13 cellular contexts compared by ENCODE assay signal in the genomic region with DNA sequence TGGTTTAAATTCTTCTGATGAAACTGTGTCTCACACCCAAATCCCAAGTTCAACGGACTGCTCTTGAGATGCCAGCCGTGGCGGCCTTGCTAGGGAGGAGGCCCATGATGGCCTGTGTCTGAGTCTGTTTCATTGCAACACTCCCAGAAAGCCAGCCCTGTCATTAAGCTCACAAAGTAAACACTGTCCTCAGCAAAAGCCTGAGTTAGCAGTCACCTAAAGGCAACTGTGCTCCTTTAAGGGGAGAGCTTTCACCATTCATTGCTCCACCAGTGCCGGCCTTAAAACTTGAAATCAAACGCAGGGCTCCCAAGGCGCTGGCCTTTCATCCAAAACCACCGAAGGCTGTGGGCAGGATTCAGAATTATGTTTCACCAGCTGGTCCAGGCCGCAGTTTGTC. TPM values are rescaled to one million over a fixed set of nuclear protein-coding genes. Genes with fewer than 3 reads are reported as not detected.
A peak's percentile ranks its signal among the peaks of the same experiment; 100 is the strongest.
DNase-seq lines count a peak whose midpoint lies in the region; ATAC-seq and TF ChIP-seq lines count a peak whose summit lies in the region.
"Had no signal": no experiment of that assay in that cellular context is flagged by ENCODE, and none has a peak within 500 bp of the region (broad histone marks: within the 10 kb centered on the region; RNA-seq: fewer than 3 reads in every experiment).

No MANE protein-coding gene starts in this region.

- no peaks in the 10 kb centered on the region for H3K27me3 ChIP-seq in esophagus squamous epithelium
- H3K27me3 ChIP-seq in neuronal stem cell (ENCODE audit: control insufficient read depth in 3 of 3, insufficient read depth in 3 of 3, low read depth in 1 of 3, low read length in 3 of 3): no peaks in the 10 kb centered on the region
- no peaks in the 10 kb centered on the region for H3K27me3 ChIP-seq in GM23338 (ENCODE audit: insufficient read depth)
- H3K27me3 ChIP-seq: BLaER1 treated with 17β-estradiol and CSF1 and Interleukin-3, amounts not matched to agents 10 nM and 100 nM had no signal

- intact Hi-C loops in esophagus squamous epithelium (cut with DNase I): no loop called here
- intact Hi-C loops in activated CD4-positive, alpha-beta T cell treated with anti-CD3 and anti-CD28 coated beads for 36 hours (cut with DNase I, micrococcal nuclease): no loop called here

- peak; percentile 20 for DNase-seq in AG20443 (ENCODE audit: low spot score)
- peak; percentile 50 for DNase-seq in NCI-H2227 treated with DMSO at 0.1 percent for 48 hours (lab: John Stamatoyannopoulos, UW)
- DNase-seq in esophagus squamous epithelium (lab: John Stamatoyannopoulos, UW): no peak
- no peak for DNase-seq in neuronal stem cell (ENCODE audit: low spot score)
- no peak for DNase-seq in activated CD4-positive, alpha-beta T cell treated with anti-CD3 and anti-CD28 coated beads for 36 hours
- DNase-seq in GM23338 (ENCODE audit: low spot score): no peak

- H3K4me3 ChIP-seq in esophagus squamous epithelium (no peak overlapping the region), neuronal stem cell (ENCODE audit: low read length in 2 of 2) (no peak overlapping the region), GM23338 (no peak overlapping the region)
- H3K4me3 ChIP-seq: BLaER1 treated with 17β-estradiol and CSF1 and Interleukin-3, amounts not matched to agents 10 nM and 100 nM had no signal

- H3K27ac ChIP-seq in esophagus squamous epithelium (peak overlapping the region in 3 of 4 donors; percentile 56 to 62 (median 57)), neuronal stem cell (replicated peaks; ENCODE audit: low read length) (no peak overlapping the region), GM23338 (ENCODE audit: low read depth) (no peak overlapping the region)
- H3K27ac ChIP-seq: BLaER1 treated with 17β-estradiol and CSF1 and Interleukin-3, amounts not matched to agents 10 nM and 100 nM; epithelial cell of prostate had no signal

- no peak overlapping the region for H3K4ac ChIP-seq in neuronal stem cell (ENCODE audit: low read length)

- CTCF ChIA-PET in activated CD4-positive, alpha-beta T cell treated with anti-CD3 and anti-CD28 coated beads for 36 hours (lab: Charles Lee): interaction anchor here (0.9 kb wide), 2 partner anchors 12 to 28 kb away, joined by 3 read pairs; no protein-coding TSS in a partner anchor

- H3K23ac ChIP-seq in neuronal stem cell (ENCODE audit: low read depth, low read length, poor library complexity): no peak overlapping the region

- peaks cover 10% of the 10 kb centered on the region for H3K9me3 Mint-ChIP-seq in activated CD4-positive, alpha-beta T cell treated with anti-CD3 and anti-CD28 coated beads for 36 hours (ENCODE audit: low read depth)
- H3K9me3 Mint-ChIP-seq in GM23338: peaks cover 20% of the 10 kb centered on the region

- peak overlapping the region; percentile 79 for H2AFZ ChIP-seq in neuronal stem cell (ENCODE audit: low read length)
- H2AFZ ChIP-seq in GM23338: no peak overlapping the region

- no peaks in the 10 kb centered on the region for H3K27me3 Mint-ChIP-seq in activated CD4-positive, alpha-beta T cell treated with anti-CD3 and anti-CD28 coated beads for 36 hours
- peaks cover 4% of the 10 kb centered on the region for H3K27me3 Mint-ChIP-seq in GM23338 (ENCODE audit: insufficient read depth, low read depth, poor library complexity)

- H3K9me2 ChIP-seq in GM23338 (ENCODE audit: insufficient read depth): no peaks in the 10 kb centered on the region

- TF ChIP-seq CTCF in esophagus squamous epithelium (IDR thresholded peaks at IDR 0.05) (no peak), GM23338 (conservative IDR thresholded peaks at IDR 0.05; ENCODE audit: low read depth in 2 of 2) (no peak)

- no peak overlapping the region for H2BK15ac ChIP-seq in neuronal stem cell (ENCODE audit: low read length)

- no peak overlapping the region for H4K91ac ChIP-seq in neuronal stem cell (ENCODE audit: low read depth, low read length, poor library complexity)

- POLR2A ChIA-PET in activated CD4-positive, alpha-beta T cell treated with anti-CD3 and anti-CD28 coated beads for 36 hours (lab: Charles Lee): no interaction called here

- H3K36me3 Mint-ChIP-seq in activated CD4-positive, alpha-beta T cell treated with anti-CD3 and anti-CD28 coated beads for 36 hours (ENCODE audit: low read depth): no peaks in the 10 kb centered on the region
- H3K36me3 Mint-ChIP-seq in GM23338 (ENCODE audit: low read depth): peaks cover 4% of the 10 kb centered on the region; the same call in 1 of the 3 replicates

- 77 to 79% methylated on average over 8 of the region's 8 CpGs for WGBS in esophagus squamous epithelium, 2 donors
- no CpG with 5 or more reads among the region's 8 CpGs for WGBS in neuronal stem cell (ENCODE audit: extremely low coverage in 2 of 2, insufficient read length in 2 of 2, insufficient replicate concordance in 1 of 2), 2 donors

- H3K4me1 ChIP-seq in esophagus squamous epithelium (peaks cover 0 to 22% (median 3%) of the 10 kb centered on the region in 3 donors), neuronal stem cell (ENCODE audit: control insufficient read depth in 2 of 2, insufficient read depth in 1 of 2, low read depth in 1 of 2, low read length in 2 of 2) (no peaks in the 10 kb centered on the region), GM23338 (ENCODE audit: insufficient read depth) (no peaks in the 10 kb centered on the region)

- H3K18ac ChIP-seq in neuronal stem cell (ENCODE audit: low read length): no peak overlapping the region

- H3K79me2 ChIP-seq in GM23338 (replicated peaks; ENCODE audit: insufficient read depth): no peaks in the 10 kb centered on the region

- no peaks in the 10 kb centered on the region for H4K20me1 ChIP-seq in GM23338 (replicated peaks; ENCODE audit: insufficient read depth)
- H4K20me1 ChIP-seq: BLaER1 treated with 17β-estradiol and CSF1 and Interleukin-3, amounts not matched to agents 10 nM and 100 nM had no signal

- no peak overlapping the region for H3K27ac Mint-ChIP-seq in activated CD4-positive, alpha-beta T cell treated with anti-CD3 and anti-CD28 coated beads for 36 hours
- no peak overlapping the region for H3K27ac Mint-ChIP-seq in GM23338
- H3K27ac Mint-ChIP-seq: activated T-helper 1 cell treated with anti-CD3 and anti-CD28 coated beads, Interleukin-12 subunit alpha, Interleukin-12 subunit beta, Interleukin-2, Interleukin-4 antibody, amounts not matched to agents 30 ng/mL and 10 ng/mL and 1 ng/mL, durations not matched to agents 14 hours and 24 hours and 36 hours had no signal

- no peak overlapping the region for H3K9ac ChIP-seq in neuronal stem cell (ENCODE audit: low read depth, low read length, poor library complexity)
- H3K9ac ChIP-seq: BLaER1 treated with 17β-estradiol and CSF1 and Interleukin-3, amounts not matched to agents 10 nM and 100 nM had no signal

- H3K36me3 ChIP-seq in esophagus squamous epithelium (no peaks in the 10 kb centered on the region), neuronal stem cell (replicated peaks in 1 of 2; ENCODE audit: control insufficient read depth in 2 of 2, insufficient read depth in 2 of 2, low read length in 2 of 2) (no peaks in the 10 kb centered on the region), GM23338 (ENCODE audit: insufficient read depth) (no peaks in the 10 kb centered on the region)
- H3K36me3 ChIP-seq: BLaER1 treated with 17β-estradiol and CSF1 and Interleukin-3, amounts not matched to agents 10 nM and 100 nM had no signal

- no peaks in the 10 kb centered on the region for H3F3A ChIP-seq in GM23338 (replicated peaks; ENCODE audit: low read depth)

- no peaks in the 10 kb centered on the region for H3K79me1 ChIP-seq in neuronal stem cell (ENCODE audit: low read depth, low read length)

- H3K4me1 Mint-ChIP-seq in activated CD4-positive, alpha-beta T cell treated with anti-CD3 and anti-CD28 coated beads for 36 hours: peaks cover 14% of the 10 kb centered on the region
- peaks cover 3% of the 10 kb centered on the region; the same call in 2 of the 3 replicates for H3K4me1 Mint-ChIP-seq in GM23338

- H4K8ac ChIP-seq in neuronal stem cell (ENCODE audit: low read depth, low read length): no peak overlapping the region

- ATAC-seq in activated CD4-positive, alpha-beta T cell treated with anti-CD3 and anti-CD28 coated beads for 36 hours: no peak
- ATAC-seq in HG03280 (IDR thresholded peaks at IDR 0.05; ENCODE audit: unreplicated experiment) (no peak), HG03571 (IDR thresholded peaks at IDR 0.05; ENCODE audit: unreplicated experiment) (no peak), GM23338 (no peak)
- ATAC-seq: activated CD4-positive, CD25-positive, alpha-beta regulatory T cell treated with anti-CD3 and anti-CD28 coated beads, Interleukin-2, amount 50 U/mL, for 24 hours had no signal

- no peak overlapping the region for H2BK12ac ChIP-seq in neuronal stem cell (ENCODE audit: low read length)

- no peak overlapping the region for H2BK5ac ChIP-seq in neuronal stem cell (ENCODE audit: low read length)

- H3K4me2 ChIP-seq in neuronal stem cell (ENCODE audit: insufficient read depth, low read length, poor library complexity, severe bottlenecking) (no peak overlapping the region), GM23338 (no peak overlapping the region)

- H2BK120ac ChIP-seq in neuronal stem cell (ENCODE audit: low read depth, low read length): no peak overlapping the region

- no peak overlapping the region for H3K14ac ChIP-seq in neuronal stem cell (ENCODE audit: low read length)

- TF ChIP-seq POLR2A in esophagus squamous epithelium (IDR thresholded peaks at IDR 0.05): no peak

- H2AK5ac ChIP-seq in neuronal stem cell (ENCODE audit: low read depth, low read length): no peak overlapping the region

- no peaks in the 10 kb centered on the region for H3K9me3 ChIP-seq in esophagus squamous epithelium
- peaks cover 2 to 20% of the 10 kb centered on the region in 2 donors for H3K9me3 ChIP-seq in neuronal stem cell (replicated peaks in 1 of 2; ENCODE audit: control insufficient read depth in 2 of 2, insufficient read depth in 1 of 2, low read depth in 1 of 2, low read length in 2 of 2)

- no peak overlapping the region for H3K4me3 Mint-ChIP-seq in activated CD4-positive, alpha-beta T cell treated with anti-CD3 and anti-CD28 coated beads for 36 hours
- no peak overlapping the region for H3K4me3 Mint-ChIP-seq in GM23338
- H3K4me3 Mint-ChIP-seq: activated T-helper 1 cell treated with anti-CD3 and anti-CD28 coated beads, Interleukin-12 subunit alpha, Interleukin-12 subunit beta, Interleukin-2, Interleukin-4 antibody, amounts not matched to agents 30 ng/mL and 10 ng/mL and 1 ng/mL, durations not matched to agents 14 hours and 24 hours and 36 hours; neural crest cell had no signal

RNA-seq across cellular contexts. Expression of a gene that starts 42.5 kb away (rescaled TPM):
- 100 to 1,000 TPM; 141 to 315 (median 195) TPM for total RNA-seq in esophagus squamous epithelium
- 84.3 TPM for polyA plus RNA-seq in neuronal stem cell (2013, experiment 1 of 2)
- 88.7 TPM for polyA plus RNA-seq in neuronal stem cell (2013, experiment 2 of 2)
- total RNA-seq in activated CD4-positive, alpha-beta T cell treated with anti-CD3 and anti-CD28 coated beads for 36 hours: 100 to 1,000 TPM; 153 to 213 TPM
- 118 and 146 TPM in 2 replicates for total RNA-seq in GM23338 (2014; rRNA removed; shearing (Covaris generic))
- 90.7 and 103 TPM in 2 replicates for polyA plus RNA-seq in GM23338 (2016; fragmentation: Nextera tagmentation; extraction: Ambion mirVana)

Comparison
In these comparisons a context has a peak if more than half of its experiments do, and no peak if none do; other contexts are left out.
1. DNase-seq: peak in AG20443 (single experiment) and NCI-H2227 treated with DMSO at 0.1 percent for 48 hours (single experiment); none in esophagus squamous epithelium (single experiment), neuronal stem cell (single experiment), activated CD4-positive, alpha-beta T cell treated with anti-CD3 and anti-CD28 coated beads for 36 hours (single experiment) and GM23338 (single experiment).
2. H3K27ac ChIP-seq: peak in esophagus squamous epithelium (3 of 4); none in neuronal stem cell (single experiment) and GM23338 (single experiment).